8 cellular contexts compared by ENCODE assay signal in genomic region chr3:106566277-106566676, GRCh38.
A peak's percentile ranks its signal among the peaks of the same experiment; 100 is the strongest.
DNase-seq lines count a peak whose midpoint lies in the region; ATAC-seq, FAIRE-seq and TF ChIP-seq lines count a peak whose summit lies in the region.

No MANE protein-coding gene starts in this region.

- H4K91ac ChIP-seq in H1 (replicated peaks; ENCODE audit: insufficient read length, low read length): no peak overlapping the region

- H4K8ac ChIP-seq in H1 (ENCODE audit: extremely low read depth, insufficient read depth, low read length): no peak overlapping the region

- H3K4ac ChIP-seq in H1 (replicated peaks; ENCODE audit: insufficient read length, low read depth, low read length): no peak overlapping the region

- no peak overlapping the region for H4K5ac ChIP-seq in H1 (ENCODE audit: insufficient read length, low read depth, low read length)

- no peaks in the 10 kb centered on the region for H3K79me2 ChIP-seq in H1 (ENCODE audit: control insufficient read depth in 1 of 2, insufficient read depth in 2 of 2, low read length in 2 of 2)

- no peak overlapping the region for H2BK20ac ChIP-seq in H1 (ENCODE audit: low read length)

- no peak overlapping the region for H2BK5ac ChIP-seq in H1 (ENCODE audit: low read depth, low read length)

- no peak for DNase-seq in H1 (ENCODE audit: low read depth in 1 of 2, low spot score in 2 of 2)
- DNase-seq in activated effector memory CD4-positive, alpha-beta T cell treated with anti-CD3 and anti-CD28 coated beads, Interleukin-2, amount 50 U/mL, for 16 hours: no peak
- no peak for DNase-seq in occipital lobe (lab: John Stamatoyannopoulos, UW)
- DNase-seq in EL: no peak
- DNase-seq in NCI-H446 treated with DMSO at 0.1 percent for 48 hours (lab: John Stamatoyannopoulos, UW): no peak

- no peaks in the 10 kb centered on the region for H3K27me3 ChIP-seq in H1 (replicated peaks in 1 of 4; ENCODE audit: control insufficient read depth in 3 of 4, extremely low read depth in 1 of 4, insufficient read depth in 3 of 4, low read length in 3 of 4)

- H3K56ac ChIP-seq in H1 (replicated peaks; ENCODE audit: insufficient read length, low read depth, low read length): no peak overlapping the region

- peak; percentile 55 for TF ChIP-seq CTCF in GM12873 (IDR thresholded peaks at IDR 0.05; ENCODE audit: insufficient read depth, low read depth, low read length, missing control alignments)
- peak in 2 of 3 experiments; percentile 32 to 43; a peak in 2 of 4 replicates for TF ChIP-seq CTCF in H1 (IDR thresholded peaks at IDR 0.05; ENCODE audit: control extremely low read depth in 1 of 3, insufficient read depth in 1 of 3, low read depth in 1 of 3, low read length in 3 of 3)

- ATAC-seq in GM19395 (IDR thresholded peaks at IDR 0.05; ENCODE audit: unreplicated experiment) (peak; percentile 95), HG03175 (IDR thresholded peaks at IDR 0.05; ENCODE audit: unreplicated experiment) (peak; percentile 93)

- no peak overlapping the region for H3K23ac ChIP-seq in H1 (ENCODE audit: insufficient read length)

- no peaks in the 10 kb centered on the region for H4K20me1 ChIP-seq in H1 (replicated peaks in 1 of 2; ENCODE audit: control insufficient read depth in 1 of 2, insufficient read depth in 2 of 2, low read length in 2 of 2)

- no peak for TF ChIP-seq POLR2A in H1 (IDR thresholded peaks at IDR 0.05; ENCODE audit: control extremely low read depth in 1 of 2, low read depth in 2 of 2, low read length in 2 of 2)

- peak; percentile 52 for FAIRE-seq in H1 (lab: Jason Lieb, UNC)

- H2AK5ac ChIP-seq in H1 (ENCODE audit: low read depth, low read length): no peak overlapping the region

- POLR2A ChIA-PET in H1 (lab: Charles Lee; ENCODE audit: partially characterized antibody): no interaction called here

- CTCF ChIA-PET in H1 (lab: Charles Lee; ENCODE audit: partially characterized antibody): interaction anchor here (0.8 to 1.2 kb wide), 2 partner anchors 43 to 128 kb away, joined by 3 read pairs; no protein-coding TSS in a partner anchor

- 55% methylated on average over 4 of the region's 4 CpGs; no CpG with 5 or more reads in 1 of the 2 experiments for WGBS in H1 (ENCODE audit: extremely low coverage in 1 of 2, insufficient coverage in 1 of 2, insufficient read length in 1 of 2, insufficient replicate concordance in 2 of 2, low coverage in 1 of 2, low lambda C conversion rate in 2 of 2, missing lambda C conversion rate in 1 of 2), 2 experiments

- H2BK12ac ChIP-seq in H1 (ENCODE audit: low read depth, low read length): no peak overlapping the region

- H3K27ac ChIP-seq in H1 (ENCODE audit: low read depth, low read length): no peak overlapping the region

- H3K4me2 ChIP-seq in H1 (ENCODE audit: insufficient read depth in 1 of 2, low read depth in 2 of 2, low read length in 2 of 2): no peak overlapping the region

- no peaks in the 10 kb centered on the region for H3K4me1 ChIP-seq in H1 (replicated peaks in 1 of 4; ENCODE audit: control insufficient read depth in 3 of 4, insufficient read depth in 4 of 4, low read length in 3 of 4)

- H3K9ac ChIP-seq in H1 (replicated peaks in 1 of 4; ENCODE audit: extremely low read depth in 1 of 4, low read depth in 3 of 4, low read length in 3 of 4): no peak overlapping the region

- H3K23me2 ChIP-seq in H1 (ENCODE audit: low read depth, low read length): no peaks in the 10 kb centered on the region

- no peaks in the 10 kb centered on the region for H3K79me1 ChIP-seq in H1 (ENCODE audit: low read depth, low read length)

- TF ChIP-seq EP300 in H1 (IDR thresholded peaks at IDR 0.05; ENCODE audit: borderline replicate concordance in 1 of 2, low read depth in 2 of 2, low read length in 2 of 2): no peak

- no peak overlapping the region for H3K4me3 ChIP-seq in H1 (ENCODE audit: extremely low read depth in 1 of 4, insufficient read depth in 2 of 4, low read depth in 3 of 4, low read length in 4 of 4)

- no peak overlapping the region for H2BK120ac ChIP-seq in H1 (replicated peaks; ENCODE audit: low read depth, low read length)

- peak; percentile 53 to 67 for TF ChIP-seq RAD21 in H1 (IDR thresholded peaks at IDR 0.05 in 1 of 2, conservative IDR thresholded peaks at IDR 0.05 in 1 of 2; ENCODE audit: low read depth in 2 of 2, low read length in 2 of 2)

- no peaks in the 10 kb centered on the region for H3K36me3 ChIP-seq in H1 (ENCODE audit: control insufficient read depth in 2 of 4, insufficient read depth in 4 of 4, low read length in 3 of 4)

- H2BK15ac ChIP-seq in H1 (ENCODE audit: low read length): no peak overlapping the region

- H3K18ac ChIP-seq in H1 (ENCODE audit: extremely low read depth, low read length): no peak overlapping the region

- no peak overlapping the region for H3K14ac ChIP-seq in H1 (ENCODE audit: insufficient read length)

- no peak overlapping the region for H2AFZ ChIP-seq in H1 (ENCODE audit: low read length)

- H3K9me3 ChIP-seq in H1 (ENCODE audit: insufficient read depth in 2 of 2, low read depth in 1 of 2, low read length in 1 of 2): no peaks in the 10 kb centered on the region

TF ChIP-seq in H1, 55 proteins besides CTCF, POLR2A, EP300 and RAD21:
- no peak for TF ChIP-seq POLR2AphosphoS5 (IDR thresholded peaks at IDR 0.05; ENCODE audit: low read depth, low read length)
- TF ChIP-seq POU5F1 (IDR thresholded peaks at IDR 0.05; ENCODE audit: low read depth, low read length): no peak
- TF ChIP-seq SIN3A (conservative IDR thresholded peaks at IDR 0.05 in 1 of 2, IDR thresholded peaks at IDR 0.05 in 1 of 2; ENCODE audit: low read depth in 1 of 2, low read length in 2 of 2): no peak
- TF ChIP-seq HDAC6 (IDR thresholded peaks at IDR 0.05; ENCODE audit: low read depth, low read length): no peak
